14 cellular contexts compared by ENCODE assay signal in the genomic region with DNA sequence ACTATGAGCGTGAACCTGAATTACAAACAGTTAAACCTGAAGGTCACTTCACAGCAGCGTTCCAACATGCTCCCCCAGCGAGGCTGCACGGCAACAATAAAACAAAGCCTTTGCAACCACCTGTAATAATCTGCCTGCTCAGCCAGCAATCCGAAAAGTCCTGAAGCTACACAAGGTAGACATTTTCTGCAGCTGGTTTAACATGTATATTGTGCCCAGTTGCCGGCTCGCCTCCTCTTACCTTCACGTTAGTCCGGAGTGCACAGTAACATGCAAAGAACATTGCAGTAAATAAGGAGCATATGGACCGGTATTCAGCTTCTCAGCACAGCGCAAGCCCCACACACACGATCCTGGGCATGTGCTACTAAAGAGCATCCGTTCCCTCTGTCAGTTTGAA.
DNase-seq lines count a peak whose midpoint lies in the region; ATAC-seq and TF ChIP-seq lines count a peak whose summit lies in the region.
"Had no signal": no experiment of that assay in that cellular context is flagged by ENCODE, and none has a peak within 500 bp of the region (broad histone marks: within the 10 kb centered on the region; RNA-seq: fewer than 3 reads in every experiment).

No MANE protein-coding gene starts in this region.

- no peaks in the 10 kb centered on the region for H3K79me1 ChIP-seq in mesendoderm (ENCODE audit: low read length)

- no peak overlapping the region for H3K27ac ChIP-seq in endodermal cell (ENCODE audit: low read depth, low read length)
- H3K27ac ChIP-seq in mesendoderm (ENCODE audit: low read depth, low read length): no peak overlapping the region
- no peak overlapping the region for H3K27ac ChIP-seq in thoracic aorta
- H3K27ac ChIP-seq: gastrocnemius medialis had no signal

- H3K18ac ChIP-seq in mesendoderm (ENCODE audit: low read length): no peak overlapping the region

- peaks cover 18% of the 10 kb centered on the region for H3K4me1 Mint-ChIP-seq in endodermal cell
- H3K4me1 Mint-ChIP-seq: activated T-helper 17 cell treated with anti-CD3 and anti-CD28 coated beads, Interleukin-2, amount 50 U/mL, for 72 hours had no signal

- H3K9me3 Mint-ChIP-seq in endodermal cell: no peaks in the 10 kb centered on the region

- no peak overlapping the region for H4K8ac ChIP-seq in mesendoderm (ENCODE audit: low read depth, low read length)

- no peak overlapping the region for H4K5ac ChIP-seq in mesendoderm (ENCODE audit: low read length)

- H3K9ac ChIP-seq in endodermal cell (ENCODE audit: extremely low read depth, low read length, poor library complexity, severe bottlenecking) (no peak overlapping the region), mesendoderm (ENCODE audit: low read length) (peak overlapping the region; percentile 19)

- 41 to 44% methylated on average over 12 to 13 of the region's 13 CpGs for WGBS in endodermal cell (ENCODE audit: insufficient coverage in 1 of 2, insufficient read length in 1 of 2), 2 experiments
- no CpG with 5 or more reads among the region's 13 CpGs for WGBS in mesendoderm (ENCODE audit: extremely low coverage, insufficient coverage, low lambda C conversion rate)

- H3K36me3 ChIP-seq in endodermal cell (ENCODE audit: control insufficient read depth, insufficient read depth, low read length): no peaks in the 10 kb centered on the region
- no peaks in the 10 kb centered on the region for H3K36me3 ChIP-seq in mesendoderm (ENCODE audit: control insufficient read depth, insufficient read depth, low read length)
- no peaks in the 10 kb centered on the region for H3K36me3 ChIP-seq in thoracic aorta
- H3K36me3 ChIP-seq: gastrocnemius medialis had no signal

- no peak overlapping the region for H3K27ac Mint-ChIP-seq in endodermal cell
- H3K27ac Mint-ChIP-seq: activated T-helper 17 cell treated with anti-CD3 and anti-CD28 coated beads, Interleukin-2, amount 50 U/mL, for 72 hours had no signal

- H3K9me3 ChIP-seq in endodermal cell (ENCODE audit: control insufficient read depth, low read length) (no peaks in the 10 kb centered on the region), thoracic aorta (no peaks in the 10 kb centered on the region)
- H3K9me3 ChIP-seq: gastrocnemius medialis had no signal

- H3K56ac ChIP-seq in mesendoderm (ENCODE audit: low read length): peak overlapping the region; percentile 22

- TF ChIP-seq CTCF in endodermal cell (conservative IDR thresholded peaks at IDR 0.05): no peak
- TF ChIP-seq CTCF in thoracic aorta (IDR thresholded peaks at IDR 0.05): no peak

- H3K27me3 ChIP-seq in endodermal cell (ENCODE audit: control insufficient read depth, insufficient read depth, low read length, poor library complexity, severe bottlenecking) (no peaks in the 10 kb centered on the region), mesendoderm (ENCODE audit: insufficient read depth, low read length, poor library complexity) (no peaks in the 10 kb centered on the region), thoracic aorta (replicated peaks; ENCODE audit: insufficient read depth) (no peaks in the 10 kb centered on the region)
- H3K27me3 ChIP-seq: gastrocnemius medialis had no signal

- H3K4me3 ChIP-seq in endodermal cell (ENCODE audit: low read length): peak overlapping the region; percentile 53
- H3K4me3 ChIP-seq in mesendoderm (ENCODE audit: low read length): no peak overlapping the region
- peak overlapping the region; percentile 46 for H3K4me3 ChIP-seq in thoracic aorta

- H2BK5ac ChIP-seq in mesendoderm (ENCODE audit: low read length): no peak overlapping the region

- H2BK15ac ChIP-seq in mesendoderm (replicated peaks; ENCODE audit: low read depth): no peak overlapping the region

- H3K4me1 ChIP-seq in endodermal cell (ENCODE audit: control insufficient read depth, insufficient read depth, low read length): peaks cover 10% of the 10 kb centered on the region
- peaks cover 9% of the 10 kb centered on the region for H3K4me1 ChIP-seq in mesendoderm (ENCODE audit: control insufficient read depth, low read depth, low read length)
- H3K4me1 ChIP-seq in thoracic aorta (ENCODE audit: control insufficient read depth in 1 of 2, low read depth in 2 of 2): peaks cover 0 to 20% of the 10 kb centered on the region in 2 donors

- no peaks in the 10 kb centered on the region for H3K36me3 Mint-ChIP-seq in endodermal cell (ENCODE audit: low read depth)

- no peaks in the 10 kb centered on the region for H3K27me3 Mint-ChIP-seq in endodermal cell (ENCODE audit: insufficient read depth)
- H3K27me3 Mint-ChIP-seq: activated T-helper 17 cell treated with anti-CD3 and anti-CD28 coated beads, Interleukin-2, amount 50 U/mL, for 72 hours had no signal

- no peak overlapping the region for H2AK5ac ChIP-seq in mesendoderm (ENCODE audit: low read length)

- H3K23ac ChIP-seq in mesendoderm (ENCODE audit: low read length): no peak overlapping the region

- H3K4me2 ChIP-seq in mesendoderm (ENCODE audit: low read length): peak overlapping the region; percentile 47

- H3K4me3 Mint-ChIP-seq in endodermal cell: peak overlapping the region; percentile 33
- H3K4me3 Mint-ChIP-seq: activated T-helper 17 cell treated with anti-CD3 and anti-CD28 coated beads, Interleukin-2, amount 50 U/mL, for 72 hours had no signal

- no peaks in the 10 kb centered on the region for H3K79me2 ChIP-seq in mesendoderm (ENCODE audit: control insufficient read depth, insufficient read depth, low read length)

- peak overlapping the region; percentile 67 for H2BK120ac ChIP-seq in mesendoderm (ENCODE audit: low read depth, low read length)

- H3K4ac ChIP-seq in mesendoderm (ENCODE audit: low read depth, low read length): no peak overlapping the region

- DNase-seq in NCI-H524 (lab: John Stamatoyannopoulos, UW) (peak; percentile 24 to 53), endodermal cell (peak; percentile 52), mesendoderm (peak; percentile 21), thoracic aorta (ENCODE audit: low spot score) (no peak)
- DNase-seq in activated CD4-positive, alpha-beta T cell treated with anti-CD3 and anti-CD28 coated beads, Interleukin-2, amount 50 U/mL, for 4 hours: no peak
- DNase-seq: activated CD4-positive, CD25-positive, alpha-beta regulatory T cell treated with anti-CD3 and anti-CD28 coated beads, Interleukin-2, amount 50 U/mL, for 72 hours; gastrocnemius medialis; H7; midbrain; NCI-H226; small intestine had no signal

- ATAC-seq in thoracic aorta (ENCODE audit: insufficient number of reproducible peaks, low FRiP score, low read depth) (no peak), GM19328 (IDR thresholded peaks at IDR 0.05; ENCODE audit: unreplicated experiment) (no peak), GM21825 (IDR thresholded peaks at IDR 0.05; ENCODE audit: unreplicated experiment) (no peak)
- ATAC-seq: activated T-helper 17 cell treated with anti-CD3 and anti-CD28 coated beads, Interleukin-2, amount 50 U/mL, for 72 hours; gastrocnemius medialis had no signal

Comparison
In these comparisons a context has a peak if more than half of its experiments do, and no peak if none do; other contexts are left out.
1. DNase-seq: peak in NCI-H524 (2 of 2), endodermal cell (single experiment) and mesendoderm (single experiment); none in thoracic aorta (single experiment) and activated CD4-positive, alpha-beta T cell treated with anti-CD3 and anti-CD28 coated beads, Interleukin-2, amount 50 U/mL, for 4 hours (0 of 2).